ENCODE assay signal across 1 cellular context in the genomic region with DNA sequence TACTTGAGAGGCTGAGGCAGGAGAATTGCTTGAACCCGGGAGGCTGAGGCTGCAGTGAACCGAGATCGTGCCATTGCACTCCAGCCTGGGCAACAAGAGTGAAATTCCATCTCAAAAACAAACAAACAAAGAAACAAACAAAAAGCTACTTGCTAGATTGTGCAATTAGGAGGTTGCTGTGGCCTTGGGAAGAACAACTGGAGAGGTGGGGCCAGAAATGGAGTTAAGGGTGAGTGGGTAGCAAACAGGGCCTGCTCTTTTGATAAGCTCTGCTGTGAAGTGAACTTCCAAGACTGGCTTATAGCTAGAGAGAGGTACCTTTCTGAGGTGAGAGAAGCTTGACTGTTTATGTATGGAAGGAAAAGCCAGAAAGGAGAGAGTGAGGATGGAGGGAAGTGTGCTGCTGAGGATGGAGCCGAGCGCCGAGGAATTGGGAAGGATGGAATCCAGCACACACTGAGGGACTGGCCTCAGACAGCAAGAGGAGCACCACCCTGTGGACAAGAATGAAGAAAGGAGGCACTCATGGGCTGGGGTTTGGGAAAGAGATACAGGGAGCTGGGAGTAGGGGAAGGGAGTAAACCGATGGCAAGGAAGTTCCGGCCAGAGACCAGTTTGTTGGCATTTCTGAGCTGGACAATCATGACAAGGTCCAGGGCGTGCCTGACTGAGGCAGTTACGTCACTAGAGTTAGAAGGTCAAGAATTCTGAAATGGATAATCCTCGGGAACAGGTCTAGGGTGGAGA.
TF ChIP-seq lines count a peak whose summit lies in the region.

No MANE protein-coding gene starts in this region.

TF ChIP-seq in K562, 482 proteins besides CTCF, POLR2A, EP300 and RAD21:
- peak; percentile 42; the same call in 1 of the 2 replicates for TF ChIP-seq CTBP1 (IDR thresholded peaks at IDR 0.05; ENCODE audit: borderline replicate concordance)
- TF ChIP-seq ZNF197 (CRISPR knock-in tag; IDR thresholded peaks at IDR 0.05; ENCODE audit: low read depth) = no peak
